9 cellular contexts compared by ENCODE assay signal in the genomic region with DNA sequence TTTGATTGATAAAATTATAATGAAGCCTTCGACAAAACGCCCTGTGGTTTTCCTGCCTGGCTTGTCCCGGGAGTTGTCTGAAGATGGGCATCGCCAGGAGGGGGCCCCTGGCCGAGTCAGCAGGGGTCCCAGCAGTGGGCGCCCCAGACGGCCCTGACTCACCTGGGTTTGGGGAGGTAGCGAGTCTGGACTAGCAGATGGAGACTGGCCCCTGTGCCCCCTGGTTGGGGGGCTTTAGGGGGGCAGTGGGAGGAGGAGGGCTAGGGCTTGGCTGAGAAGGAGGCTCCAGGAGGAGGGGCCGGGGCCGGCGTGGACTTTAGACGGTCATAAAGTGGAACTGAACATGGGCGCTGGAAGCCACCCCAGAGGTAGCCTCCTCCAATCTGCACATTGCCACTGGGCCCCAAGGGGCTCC. TPM values are rescaled to one million over a fixed set of nuclear protein-coding genes. Genes with fewer than 3 reads are reported as not detected.
DNase-seq lines count a peak whose midpoint lies in the region; ATAC-seq, FAIRE-seq and TF ChIP-seq lines count a peak whose summit lies in the region.
"Had no signal": no experiment of that assay in that cellular context is flagged by ENCODE, and none has a peak within 500 bp of the region (broad histone marks: within the 10 kb centered on the region; RNA-seq: fewer than 3 reads in every experiment).

No MANE protein-coding gene starts in this region.

- DNase-seq in SJCRH30 (no peak), trophoblast cell (no peak), NCI-H1092 treated with DMSO at 0.1 percent for 48 hours (lab: John Stamatoyannopoulos, UW) (no peak), urothelium cell line (ENCODE audit: low spot score) (no peak), heart right ventricle (no peak), NCI-H187 treated with DMSO at 0.1 percent for 48 hours (lab: John Stamatoyannopoulos, UW) (no peak)
- no peak for DNase-seq in effector memory CD8-positive, alpha-beta T cell

- no peak overlapping the region for H2BK5ac ChIP-seq in trophoblast cell (ENCODE audit: low read depth, low read length, poor library complexity)

- 0 out of 2 replicates have a peak, but pooled peaks cover 2% of the 10 kb centered on the region for H3K27me3 ChIP-seq in SJCRH30
- H3K27me3 ChIP-seq in trophoblast cell (ENCODE audit: insufficient read depth, low read length): no peaks in the 10 kb centered on the region
- H3K27me3 ChIP-seq in heart right ventricle: peaks cover 3 to 76% (median 68%) of the 10 kb centered on the region in 7 donors

- no peak overlapping the region for H2AFZ ChIP-seq in trophoblast cell (ENCODE audit: insufficient read depth, low read length, poor library complexity)

- no peak for ATAC-seq in effector memory CD8-positive, alpha-beta T cell (replicated peaks)
- ATAC-seq in heart right ventricle: no peak

- no peak overlapping the region for H3K4ac ChIP-seq in trophoblast cell (ENCODE audit: low read depth, low read length)

- peak overlapping the region; percentile 86 to 89 for H3K4me3 Mint-ChIP-seq in effector memory CD8-positive, alpha-beta T cell
- H3K4me3 Mint-ChIP-seq: dendritic cell treated with granulocyte-macrophage colony-stimulating factor and Interleukin-4, amounts not matched to agents 40 ng/mL and 50 ng/mL, for 4 days had no signal

- H3K79me1 ChIP-seq in trophoblast cell (ENCODE audit: low read length): peaks cover 14% of the 10 kb centered on the region

- no peak overlapping the region for H4K8ac ChIP-seq in trophoblast cell (ENCODE audit: low read depth, low read length)

- peak overlapping the region; percentile 41 for H2BK12ac ChIP-seq in trophoblast cell (ENCODE audit: low read length)

- WGBS in trophoblast cell (ENCODE audit: extremely low coverage, insufficient coverage, insufficient read length): no CpG with 5 or more reads among the region's 13 CpGs
- WGBS in heart right ventricle, 2 donors: 37 to 40% methylated on average over 13 of the region's 13 CpGs

- no peak for TF ChIP-seq CTCF in heart right ventricle (IDR thresholded peaks at IDR 0.05)

- FAIRE-seq in urothelium cell line (lab: Jason Lieb, UNC): no peak

- H3K27ac ChIP-seq in SJCRH30: no peak overlapping the region; the same call in 1 of the 2 replicates
- no peak overlapping the region for H3K27ac ChIP-seq in trophoblast cell (ENCODE audit: low read depth, low read length)
- H3K27ac ChIP-seq in heart right ventricle: peak overlapping the region in 1 of 10 donors; percentile 88

- H3K27me3 Mint-ChIP-seq in effector memory CD8-positive, alpha-beta T cell: peaks cover 40 to 50% of the 10 kb centered on the region in 2 donors

- H3K79me2 ChIP-seq in trophoblast cell (ENCODE audit: control insufficient read depth, insufficient read depth, low read length, poor library complexity): no peaks in the 10 kb centered on the region

- no peaks in the 10 kb centered on the region for H3K9me3 Mint-ChIP-seq in effector memory CD8-positive, alpha-beta T cell
- H3K9me3 Mint-ChIP-seq: dendritic cell treated with granulocyte-macrophage colony-stimulating factor and Interleukin-4, amounts not matched to agents 40 ng/mL and 50 ng/mL, for 4 days had no signal

- peaks cover 3% of the 10 kb centered on the region for H3K36me3 Mint-ChIP-seq in effector memory CD8-positive, alpha-beta T cell (ENCODE audit: insufficient read depth)

- no peak overlapping the region for H4K12ac ChIP-seq in trophoblast cell (ENCODE audit: low read depth, low read length)

- H3K4me2 ChIP-seq in trophoblast cell (ENCODE audit: low read length): no peak overlapping the region

- peak overlapping the region; percentile 56 for H2AK5ac ChIP-seq in trophoblast cell (ENCODE audit: low read length)

- peak overlapping the region; percentile 24 for H3K18ac ChIP-seq in trophoblast cell (ENCODE audit: low read length)

- H3K9ac ChIP-seq in ES-I3 (ENCODE audit: low read depth, low read length): peak overlapping the region; percentile 64
- H3K9ac ChIP-seq in trophoblast cell (ENCODE audit: low read length): no peak overlapping the region

- peaks cover 19 to 20% of the 10 kb centered on the region in 2 donors for H3K4me1 Mint-ChIP-seq in effector memory CD8-positive, alpha-beta T cell (ENCODE audit: low read depth in 2 of 2)

- H3K9me3 ChIP-seq in ES-I3 (ENCODE audit: control insufficient read depth, insufficient read depth, low read length) (no peaks in the 10 kb centered on the region), SJCRH30 (replicated peaks) (no peaks in the 10 kb centered on the region), trophoblast cell (ENCODE audit: insufficient read depth, low read depth, low read length) (peaks cover 2% of the 10 kb centered on the region), heart right ventricle (no peaks in the 10 kb centered on the region)

- intact Hi-C loops in heart right ventricle (cut with DNase I): loop anchor here in 3 of 10 donors (5.0 kb wide), 1 partner anchor 40 kb away; no protein-coding TSS in a partner anchor

- H2BK120ac ChIP-seq in trophoblast cell (ENCODE audit: insufficient read depth, low read length, poor library complexity): no peak overlapping the region

- peak overlapping the region in 1 of 2 donors; percentile 53 for H3K27ac Mint-ChIP-seq in effector memory CD8-positive, alpha-beta T cell

- H3K4me1 ChIP-seq in ES-I3 (ENCODE audit: insufficient read depth, low read length): peaks cover 25% of the 10 kb centered on the region
- H3K4me1 ChIP-seq in SJCRH30: peaks cover 23% of the 10 kb centered on the region
- H3K4me1 ChIP-seq in trophoblast cell (ENCODE audit: control insufficient read depth in 1 of 2, insufficient read depth in 2 of 2, low read length in 2 of 2): peaks cover 12 to 25% of the 10 kb centered on the region in 2 experiments
- H3K4me1 ChIP-seq in heart right ventricle: peaks cover 4 to 53% (median 19%) of the 10 kb centered on the region in 9 donors

- no peak overlapping the region for H3K14ac ChIP-seq in trophoblast cell (ENCODE audit: low read length)

- H3K4me3 ChIP-seq in SJCRH30 (peak overlapping the region; percentile 62), trophoblast cell (ENCODE audit: low read depth, low read length) (no peak overlapping the region), heart right ventricle (peak overlapping the region in 5 of 10 donors; percentile 0 to 60 (median 46))

- peaks cover 10% of the 10 kb centered on the region; the same call in 1 of the 2 replicates for H3K36me3 ChIP-seq in ES-I3 (ENCODE audit: insufficient read depth, low read length)
- H3K36me3 ChIP-seq in SJCRH30: no peaks in the 10 kb centered on the region
- H3K36me3 ChIP-seq in trophoblast cell (ENCODE audit: control insufficient read depth in 1 of 2, insufficient read depth in 2 of 2, low read length in 2 of 2): peaks cover 0 to 3% of the 10 kb centered on the region in 2 experiments
- peaks cover 0 to 17% (median 0%) of the 10 kb centered on the region in 9 donors for H3K36me3 ChIP-seq in heart right ventricle

- no peak overlapping the region for H3K23ac ChIP-seq in trophoblast cell (ENCODE audit: low read length)

- peak overlapping the region; percentile 51 for H4K91ac ChIP-seq in trophoblast cell (ENCODE audit: low read depth, low read length)

RNA-seq across cellular contexts. Expression of a gene that starts 0.4 kb away (rescaled TPM):
- 1.1 and 1.7 TPM in 2 replicates for total RNA-seq in SJCRH30 (2014; rRNA removed; shearing (Covaris generic))
- 1.2 and 1.4 TPM in 2 replicates for polyA plus RNA-seq in trophoblast cell (2013)
- total RNA-seq in heart right ventricle: 1 to 10 TPM in 3 of 10 donors, under 1 TPM in 7; 0.17 to 8.8 (median 0.55) TPM
- polyA plus RNA-seq in heart right ventricle: under 1 TPM; 0.45 to 0.51 TPM

RNA-seq across cellular contexts. Expression of a gene that starts 19.7 kb away (rescaled TPM):
- not detected in 2 replicates for total RNA-seq in SJCRH30 (2014; rRNA removed; shearing (Covaris generic))
- polyA plus RNA-seq in trophoblast cell (2013): 0.19 and 0.25 TPM in 2 replicates
- 1 to 10 TPM in 1 of 10 donors, under 1 TPM in 7, not detected in 2; 0.20 to 2.8 (median 0.44) TPM for total RNA-seq in heart right ventricle
- under 1 TPM in 1 of 2 donors, not detected in 1; 0.22 TPM for polyA plus RNA-seq in heart right ventricle

RNA-seq across cellular contexts. Expression of a gene that starts 42.3 kb away (rescaled TPM):
- 1.2 and 2.1 TPM in 2 replicates for total RNA-seq in SJCRH30 (2014; rRNA removed; shearing (Covaris generic))
- polyA plus RNA-seq in trophoblast cell (2013): 41.1 and 44.2 TPM in 2 replicates
- total RNA-seq in heart right ventricle: 1 to 10 TPM; 2.8 to 7.9 (median 5.4) TPM
- polyA plus RNA-seq in heart right ventricle: 10 to 100 TPM; 13.9 to 14.7 TPM
